ENCODE assay signal across 1 cellular context in the genomic region with DNA sequence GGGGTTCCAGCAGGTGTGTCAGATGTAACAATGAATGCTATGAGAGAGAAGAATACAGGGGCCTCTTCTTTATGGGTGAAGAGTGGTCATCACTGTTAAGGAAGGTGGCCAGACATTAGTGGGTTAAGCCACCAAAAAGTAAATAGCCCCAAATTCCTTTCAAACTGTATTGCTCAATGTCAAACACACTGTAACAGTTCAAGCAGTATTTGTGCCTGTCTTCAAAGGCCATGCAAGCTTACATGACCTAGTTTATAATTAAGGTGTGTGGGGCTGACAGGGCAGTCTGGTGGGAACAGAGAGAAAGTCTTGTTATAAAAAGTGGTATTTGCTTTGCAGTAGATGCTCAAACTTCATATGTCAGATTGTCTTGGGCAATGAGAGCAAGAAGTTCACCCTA.
TF ChIP-seq lines count a peak whose summit lies in the region.

No MANE protein-coding gene starts in this region.

TF ChIP-seq in HepG2, 621 proteins besides CTCF, POLR2A, EP300 and RAD21 (continued from another document and continues in another):
- TF ChIP-seq, protein P1, sequence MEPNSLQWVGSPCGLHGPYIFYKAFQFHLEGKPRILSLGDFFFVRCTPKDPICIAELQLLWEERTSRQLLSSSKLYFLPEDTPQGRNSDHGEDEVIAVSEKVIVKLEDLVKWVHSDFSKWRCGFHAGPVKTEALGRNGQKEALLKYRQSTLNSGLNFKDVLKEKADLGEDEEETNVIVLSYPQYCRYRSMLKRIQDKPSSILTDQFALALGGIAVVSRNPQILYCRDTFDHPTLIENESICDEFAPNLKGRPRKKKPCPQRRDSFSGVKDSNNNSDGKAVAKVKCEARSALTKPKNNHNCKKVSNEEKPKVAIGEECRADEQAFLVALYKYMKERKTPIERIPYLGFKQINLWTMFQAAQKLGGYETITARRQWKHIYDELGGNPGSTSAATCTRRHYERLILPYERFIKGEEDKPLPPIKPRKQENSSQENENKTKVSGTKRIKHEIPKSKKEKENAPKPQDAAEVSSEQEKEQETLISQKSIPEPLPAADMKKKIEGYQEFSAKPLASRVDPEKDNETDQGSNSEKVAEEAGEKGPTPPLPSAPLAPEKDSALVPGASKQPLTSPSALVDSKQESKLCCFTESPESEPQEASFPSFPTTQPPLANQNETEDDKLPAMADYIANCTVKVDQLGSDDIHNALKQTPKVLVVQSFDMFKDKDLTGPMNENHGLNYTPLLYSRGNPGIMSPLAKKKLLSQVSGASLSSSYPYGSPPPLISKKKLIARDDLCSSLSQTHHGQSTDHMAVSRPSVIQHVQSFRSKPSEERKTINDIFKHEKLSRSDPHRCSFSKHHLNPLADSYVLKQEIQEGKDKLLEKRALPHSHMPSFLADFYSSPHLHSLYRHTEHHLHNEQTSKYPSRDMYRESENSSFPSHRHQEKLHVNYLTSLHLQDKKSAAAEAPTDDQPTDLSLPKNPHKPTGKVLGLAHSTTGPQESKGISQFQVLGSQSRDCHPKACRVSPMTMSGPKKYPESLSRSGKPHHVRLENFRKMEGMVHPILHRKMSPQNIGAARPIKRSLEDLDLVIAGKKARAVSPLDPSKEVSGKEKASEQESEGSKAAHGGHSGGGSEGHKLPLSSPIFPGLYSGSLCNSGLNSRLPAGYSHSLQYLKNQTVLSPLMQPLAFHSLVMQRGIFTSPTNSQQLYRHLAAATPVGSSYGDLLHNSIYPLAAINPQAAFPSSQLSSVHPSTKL (CRISPR knock-in tag; IDR thresholded peaks at IDR 0.05), result peak; percentile 45; the same call in 1 of the 2 replicates
- TF ChIP-seq TBX3 (IDR thresholded peaks at IDR 0.05; ENCODE audit: borderline replicate concordance) (peak; percentile 45; the same call in 1 of the 2 replicates), ZNF253 (CRISPR knock-in tag; IDR thresholded peaks at IDR 0.05; ENCODE audit: borderline replicate concordance) (no peak), MEIS2 (CRISPR knock-in tag; IDR thresholded peaks at IDR 0.05) (no peak), ZNF773 (CRISPR knock-in tag; IDR thresholded peaks at IDR 0.05; ENCODE audit: borderline replicate concordance) (no peak), TEAD3 (CRISPR knock-in tag; optimal IDR thresholded peaks at IDR 0.05; ENCODE audit: borderline replicate concordance) (peak; percentile 75), NR2F6 (IDR thresholded peaks at IDR 0.05) (peak; percentile 60), NR2F6 (CRISPR knock-in tag; IDR thresholded peaks at IDR 0.05) (peak; percentile 38; the same call in 1 of the 2 replicates), HMG20A (CRISPR knock-in tag; IDR thresholded peaks at IDR 0.05; ENCODE audit: borderline replicate concordance) (peak; percentile 52; the same call in 1 of the 2 replicates), ZKSCAN8 (CRISPR knock-in tag; IDR thresholded peaks at IDR 0.05; ENCODE audit: borderline replicate concordance) (no peak), RXRA (CRISPR knock-in tag; IDR thresholded peaks at IDR 0.05) (no peak; the same call in 1 of the 2 replicates), KDM3A (CRISPR knock-in tag; IDR thresholded peaks at IDR 0.05; ENCODE audit: low read depth) (no peak), ISL2 (CRISPR knock-in tag; IDR thresholded peaks at IDR 0.05) (peak; percentile 55; the same call in 1 of the 2 replicates), MED13 (CRISPR knock-in tag; IDR thresholded peaks at IDR 0.05) (no peak), TARDBP (CRISPR knock-in tag; IDR thresholded peaks at IDR 0.05) (0 out of 2 replicates have a peak, but pooled peaks have one; percentile 28), KLF9 (CRISPR knock-in tag; IDR thresholded peaks at IDR 0.05; ENCODE audit: low read depth) (no peak), BCL6 (CRISPR knock-in tag; IDR thresholded peaks at IDR 0.05) (peak; percentile 55; the same call in 1 of the 2 replicates), NCOA5 (CRISPR knock-in tag; IDR thresholded peaks at IDR 0.05) (no peak), GATAD2A (CRISPR knock-in tag; IDR thresholded peaks at IDR 0.05) (0 out of 2 replicates have a peak, but pooled peaks have one; percentile 23), ARNTL (CRISPR knock-in tag; IDR thresholded peaks at IDR 0.05) (no peak), RFXAP (CRISPR knock-in tag; IDR thresholded peaks at IDR 0.05; ENCODE audit: borderline replicate concordance) (no peak), ZNF619 (CRISPR knock-in tag; IDR thresholded peaks at IDR 0.05) (no peak), MEF2D (CRISPR knock-in tag; IDR thresholded peaks at IDR 0.05) (no peak), SKI (IDR thresholded peaks at IDR 0.05; ENCODE audit: partially characterized antibody) (peak; percentile 32), NCOA2 (CRISPR knock-in tag; IDR thresholded peaks at IDR 0.05) (peak; percentile 63; the same call in 1 of the 2 replicates), MAZ (IDR thresholded peaks at IDR 0.05; ENCODE audit: borderline replicate concordance, low read depth, low read length) (no peak), MAZ (CRISPR knock-in tag; IDR thresholded peaks at IDR 0.05; ENCODE audit: low read depth) (no peak), SATB2 (CRISPR knock-in tag; IDR thresholded peaks at IDR 0.05) (no peak), ZNF761 (CRISPR knock-in tag; conservative IDR thresholded peaks at IDR 0.05) (no peak), RARA (CRISPR knock-in tag; IDR thresholded peaks at IDR 0.05) (peak; percentile 43; the same call in 1 of the 2 replicates)
- TF ChIP-seq, protein P2, sequence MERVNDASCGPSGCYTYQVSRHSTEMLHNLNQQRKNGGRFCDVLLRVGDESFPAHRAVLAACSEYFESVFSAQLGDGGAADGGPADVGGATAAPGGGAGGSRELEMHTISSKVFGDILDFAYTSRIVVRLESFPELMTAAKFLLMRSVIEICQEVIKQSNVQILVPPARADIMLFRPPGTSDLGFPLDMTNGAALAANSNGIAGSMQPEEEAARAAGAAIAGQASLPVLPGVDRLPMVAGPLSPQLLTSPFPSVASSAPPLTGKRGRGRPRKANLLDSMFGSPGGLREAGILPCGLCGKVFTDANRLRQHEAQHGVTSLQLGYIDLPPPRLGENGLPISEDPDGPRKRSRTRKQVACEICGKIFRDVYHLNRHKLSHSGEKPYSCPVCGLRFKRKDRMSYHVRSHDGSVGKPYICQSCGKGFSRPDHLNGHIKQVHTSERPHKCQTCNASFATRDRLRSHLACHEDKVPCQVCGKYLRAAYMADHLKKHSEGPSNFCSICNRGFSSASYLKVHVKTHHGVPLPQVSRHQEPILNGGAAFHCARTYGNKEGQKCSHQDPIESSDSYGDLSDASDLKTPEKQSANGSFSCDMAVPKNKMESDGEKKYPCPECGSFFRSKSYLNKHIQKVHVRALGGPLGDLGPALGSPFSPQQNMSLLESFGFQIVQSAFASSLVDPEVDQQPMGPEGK (CRISPR knock-in tag; IDR thresholded peaks at IDR 0.05), result 0 out of 2 replicates have a peak, but pooled peaks have one; percentile 43
- TF ChIP-seq, protein P3, sequence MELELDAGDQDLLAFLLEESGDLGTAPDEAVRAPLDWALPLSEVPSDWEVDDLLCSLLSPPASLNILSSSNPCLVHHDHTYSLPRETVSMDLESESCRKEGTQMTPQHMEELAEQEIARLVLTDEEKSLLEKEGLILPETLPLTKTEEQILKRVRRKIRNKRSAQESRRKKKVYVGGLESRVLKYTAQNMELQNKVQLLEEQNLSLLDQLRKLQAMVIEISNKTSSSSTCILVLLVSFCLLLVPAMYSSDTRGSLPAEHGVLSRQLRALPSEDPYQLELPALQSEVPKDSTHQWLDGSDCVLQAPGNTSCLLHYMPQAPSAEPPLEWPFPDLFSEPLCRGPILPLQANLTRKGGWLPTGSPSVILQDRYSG (CRISPR knock-in tag; IDR thresholded peaks at IDR 0.05), result no peak
- TF ChIP-seq, protein P4, sequence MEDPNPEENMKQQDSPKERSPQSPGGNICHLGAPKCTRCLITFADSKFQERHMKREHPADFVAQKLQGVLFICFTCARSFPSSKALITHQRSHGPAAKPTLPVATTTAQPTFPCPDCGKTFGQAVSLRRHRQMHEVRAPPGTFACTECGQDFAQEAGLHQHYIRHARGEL (CRISPR knock-in tag; IDR thresholded peaks at IDR 0.05), result no peak
- TF ChIP-seq, protein P5, sequence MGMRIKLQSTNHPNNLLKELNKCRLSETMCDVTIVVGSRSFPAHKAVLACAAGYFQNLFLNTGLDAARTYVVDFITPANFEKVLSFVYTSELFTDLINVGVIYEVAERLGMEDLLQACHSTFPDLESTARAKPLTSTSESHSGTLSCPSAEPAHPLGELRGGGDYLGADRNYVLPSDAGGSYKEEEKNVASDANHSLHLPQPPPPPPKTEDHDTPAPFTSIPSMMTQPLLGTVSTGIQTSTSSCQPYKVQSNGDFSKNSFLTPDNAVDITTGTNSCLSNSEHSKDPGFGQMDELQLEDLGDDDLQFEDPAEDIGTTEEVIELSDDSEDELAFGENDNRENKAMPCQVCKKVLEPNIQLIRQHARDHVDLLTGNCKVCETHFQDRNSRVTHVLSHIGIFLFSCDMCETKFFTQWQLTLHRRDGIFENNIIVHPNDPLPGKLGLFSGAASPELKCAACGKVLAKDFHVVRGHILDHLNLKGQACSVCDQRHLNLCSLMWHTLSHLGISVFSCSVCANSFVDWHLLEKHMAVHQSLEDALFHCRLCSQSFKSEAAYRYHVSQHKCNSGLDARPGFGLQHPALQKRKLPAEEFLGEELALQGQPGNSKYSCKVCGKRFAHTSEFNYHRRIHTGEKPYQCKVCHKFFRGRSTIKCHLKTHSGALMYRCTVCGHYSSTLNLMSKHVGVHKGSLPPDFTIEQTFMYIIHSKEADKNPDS (CRISPR knock-in tag; IDR thresholded peaks at IDR 0.05), result no peak
- TF ChIP-seq, protein P6, sequence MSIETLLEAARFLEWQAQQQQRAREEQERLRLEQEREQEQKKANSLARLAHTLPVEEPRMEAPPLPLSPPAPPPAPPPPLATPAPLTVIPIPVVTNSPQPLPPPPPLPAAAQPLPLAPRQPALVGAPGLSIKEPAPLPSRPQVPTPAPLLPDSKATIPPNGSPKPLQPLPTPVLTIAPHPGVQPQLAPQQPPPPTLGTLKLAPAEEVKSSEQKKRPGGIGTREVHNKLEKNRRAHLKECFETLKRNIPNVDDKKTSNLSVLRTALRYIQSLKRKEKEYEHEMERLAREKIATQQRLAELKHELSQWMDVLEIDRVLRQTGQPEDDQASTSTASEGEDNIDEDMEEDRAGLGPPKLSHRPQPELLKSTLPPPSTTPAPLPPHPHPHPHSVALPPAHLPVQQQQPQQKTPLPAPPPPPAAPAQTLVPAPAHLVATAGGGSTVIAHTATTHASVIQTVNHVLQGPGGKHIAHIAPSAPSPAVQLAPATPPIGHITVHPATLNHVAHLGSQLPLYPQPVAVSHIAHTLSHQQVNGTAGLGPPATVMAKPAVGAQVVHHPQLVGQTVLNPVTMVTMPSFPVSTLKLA (IDR thresholded peaks at IDR 0.05), result no peak
- TF ChIP-seq, protein P7, sequence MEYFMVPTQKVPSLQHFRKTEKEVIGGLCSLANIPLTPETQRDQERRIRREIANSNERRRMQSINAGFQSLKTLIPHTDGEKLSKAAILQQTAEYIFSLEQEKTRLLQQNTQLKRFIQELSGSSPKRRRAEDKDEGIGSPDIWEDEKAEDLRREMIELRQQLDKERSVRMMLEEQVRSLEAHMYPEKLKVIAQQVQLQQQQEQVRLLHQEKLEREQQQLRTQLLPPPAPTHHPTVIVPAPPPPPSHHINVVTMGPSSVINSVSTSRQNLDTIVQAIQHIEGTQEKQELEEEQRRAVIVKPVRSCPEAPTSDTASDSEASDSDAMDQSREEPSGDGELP (IDR thresholded peaks at IDR 0.05; ENCODE audit: borderline replicate concordance, low read depth), result no peak
- TF ChIP-seq, protein P8, sequence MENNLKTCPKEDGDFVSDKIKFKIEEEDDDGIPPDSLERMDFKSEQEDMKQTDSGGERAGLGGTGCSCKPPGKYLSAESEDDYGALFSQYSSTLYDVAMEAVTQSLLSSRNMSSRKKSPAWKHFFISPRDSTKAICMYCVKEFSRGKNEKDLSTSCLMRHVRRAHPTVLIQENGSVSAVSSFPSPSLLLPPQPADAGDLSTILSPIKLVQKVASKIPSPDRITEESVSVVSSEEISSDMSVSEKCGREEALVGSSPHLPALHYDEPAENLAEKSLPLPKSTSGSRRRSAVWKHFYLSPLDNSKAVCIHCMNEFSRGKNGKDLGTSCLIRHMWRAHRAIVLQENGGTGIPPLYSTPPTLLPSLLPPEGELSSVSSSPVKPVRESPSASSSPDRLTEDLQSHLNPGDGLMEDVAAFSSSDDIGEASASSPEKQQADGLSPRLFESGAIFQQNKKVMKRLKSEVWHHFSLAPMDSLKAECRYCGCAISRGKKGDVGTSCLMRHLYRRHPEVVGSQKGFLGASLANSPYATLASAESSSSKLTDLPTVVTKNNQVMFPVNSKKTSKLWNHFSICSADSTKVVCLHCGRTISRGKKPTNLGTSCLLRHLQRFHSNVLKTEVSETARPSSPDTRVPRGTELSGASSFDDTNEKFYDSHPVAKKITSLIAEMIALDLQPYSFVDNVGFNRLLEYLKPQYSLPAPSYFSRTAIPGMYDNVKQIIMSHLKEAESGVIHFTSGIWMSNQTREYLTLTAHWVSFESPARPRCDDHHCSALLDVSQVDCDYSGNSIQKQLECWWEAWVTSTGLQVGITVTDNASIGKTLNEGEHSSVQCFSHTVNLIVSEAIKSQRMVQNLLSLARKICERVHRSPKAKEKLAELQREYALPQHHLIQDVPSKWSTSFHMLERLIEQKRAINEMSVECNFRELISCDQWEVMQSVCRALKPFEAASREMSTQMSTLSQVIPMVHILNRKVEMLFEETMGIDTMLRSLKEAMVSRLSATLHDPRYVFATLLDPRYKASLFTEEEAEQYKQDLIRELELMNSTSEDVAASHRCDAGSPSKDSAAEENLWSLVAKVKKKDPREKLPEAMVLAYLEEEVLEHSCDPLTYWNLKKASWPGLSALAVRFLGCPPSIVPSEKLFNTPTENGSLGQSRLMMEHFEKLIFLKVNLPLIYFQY (CRISPR knock-in tag; IDR thresholded peaks at IDR 0.05; ENCODE audit: borderline replicate concordance), result no peak
- TF ChIP-seq, protein P9, sequence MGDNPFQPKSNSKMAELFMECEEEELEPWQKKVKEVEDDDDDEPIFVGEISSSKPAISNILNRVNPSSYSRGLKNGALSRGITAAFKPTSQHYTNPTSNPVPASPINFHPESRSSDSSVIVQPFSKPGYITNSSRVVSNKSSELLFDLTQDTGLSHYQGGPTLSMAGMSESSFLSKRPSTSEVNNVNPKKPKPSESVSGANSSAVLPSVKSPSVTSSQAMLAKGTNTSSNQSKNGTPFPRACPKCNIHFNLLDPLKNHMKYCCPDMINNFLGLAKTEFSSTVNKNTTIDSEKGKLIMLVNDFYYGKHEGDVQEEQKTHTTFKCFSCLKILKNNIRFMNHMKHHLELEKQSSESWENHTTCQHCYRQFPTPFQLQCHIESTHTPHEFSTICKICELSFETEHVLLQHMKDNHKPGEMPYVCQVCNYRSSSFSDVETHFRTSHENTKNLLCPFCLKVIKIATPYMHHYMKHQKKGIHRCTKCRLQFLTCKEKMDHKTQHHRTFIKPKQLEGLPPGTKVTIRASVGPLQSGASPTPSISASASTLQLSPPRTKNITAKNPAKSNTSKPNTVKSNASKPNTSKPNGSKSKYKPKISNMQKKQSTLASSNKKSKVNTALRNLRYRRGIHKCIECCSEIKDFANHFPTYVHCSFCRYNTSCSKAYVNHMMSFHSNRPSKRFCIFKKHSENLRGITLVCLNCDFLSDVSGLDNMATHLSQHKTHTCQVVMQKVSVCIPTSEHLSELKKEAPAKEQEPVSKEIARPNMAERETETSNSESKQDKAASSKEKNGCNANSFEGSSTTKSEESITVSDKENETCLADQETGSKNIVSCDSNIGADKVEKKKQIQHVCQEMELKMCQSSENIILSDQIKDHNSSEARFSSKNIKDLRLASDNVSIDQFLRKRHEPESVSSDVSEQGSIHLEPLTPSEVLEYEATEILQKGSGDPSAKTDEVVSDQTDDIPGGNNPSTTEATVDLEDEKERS (CRISPR knock-in tag; IDR thresholded peaks at IDR 0.05), result no peak
